22 cellular contexts compared by ENCODE assay signal in genomic region chr11:121561716-121562115, GRCh38.
A peak's percentile ranks its signal among the peaks of the same experiment; 100 is the strongest.
DNase-seq lines count a peak whose midpoint lies in the region; ATAC-seq, FAIRE-seq and TF ChIP-seq lines count a peak whose summit lies in the region.
"Had no signal": no experiment of that assay in that cellular context is flagged by ENCODE, and none has a peak within 500 bp of the region (broad histone marks: within the 10 kb centered on the region; RNA-seq: fewer than 3 reads in every experiment).

No MANE protein-coding gene starts in this region.

- TF ChIP-seq POLR2A in GM12892 (IDR thresholded peaks at IDR 0.05; ENCODE audit: low read depth, low read length) (no peak), GM12878 (IDR thresholded peaks at IDR 0.05; ENCODE audit: low read depth, low read length) (no peak)

- H4K20me1 ChIP-seq in GM12878 (ENCODE audit: control insufficient read depth, insufficient read depth), result no peaks in the 10 kb centered on the region; the same call in 1 of the 2 replicates

- peaks cover 65% of the 10 kb centered on the region for H3K36me3 Mint-ChIP-seq in CD4-positive, CD25-positive, alpha-beta regulatory T cell

- H3K27me3 Mint-ChIP-seq in CD4-positive, CD25-positive, alpha-beta regulatory T cell, result no peaks in the 10 kb centered on the region

- no peaks in the 10 kb centered on the region for H3K4me1 ChIP-seq in CD4-positive, CD25-positive, alpha-beta regulatory T cell (ENCODE audit: control insufficient read depth, insufficient read depth, low read length, poor library complexity, severe bottlenecking)
- H3K4me1 ChIP-seq in GM12878 (ENCODE audit: control insufficient read depth, insufficient read depth, low read length), result peaks cover 28% of the 10 kb centered on the region
- H3K4me1 ChIP-seq in liver (ENCODE audit: control insufficient read depth in 4 of 4, insufficient read depth in 4 of 4, low read length in 3 of 4), result peaks cover 8 to 52% (median 17%) of the 10 kb centered on the region in 4 donors
- H3K4me1 ChIP-seq: SJSA1 had no signal

- POLR2A ChIA-PET in GM12878 (lab: Charles Lee), result no interaction called here

- TF ChIP-seq RAD21 in GM12878 (IDR thresholded peaks at IDR 0.05; ENCODE audit: insufficient read depth, low read depth, low read length) (no peak), liver (IDR thresholded peaks at IDR 0.05) (no peak)

- CTCF ChIA-PET in GM12878 (lab: Yijun Ruan, JAX), result interaction anchor here (0.6 kb wide), 1 partner anchor 100 kb away, joined by 3 read pairs; no protein-coding TSS in a partner anchor

- no peak for DNase-seq in CD4-positive, CD25-positive, alpha-beta regulatory T cell
- DNase-seq in GM12892 (ENCODE audit: insufficient read length) (no peak), GM12878 (ENCODE audit: low read depth, low spot score) (no peak), DMS114 treated with DMSO at 0.1 percent for 48 hours (lab: John Stamatoyannopoulos, UW; ENCODE audit: unreplicated experiment) (no peak), MG63 (no peak), GDM1 (lab: John Stamatoyannopoulos, UW) (no peak)
- no peak for DNase-seq in activated CD8-positive, alpha-beta memory T cell treated with anti-CD3 and anti-CD28 coated beads, Interleukin-2, amount 50 U/mL, for 4 hours
- DNase-seq: COR-L47, DMS79 treated with DMSO at 0.1 percent for 48 hours, MM.1S, NCI-H1048, NCI-H1436, NCI-H187 treated with DMSO at 0.1 percent for 48 hours, NCI-H2107, NCI-H446 treated with DMSO at 0.1 percent for 48 hours, NCI-H526 treated with DMSO at 0.1 percent for 48 hours had no signal

- TF ChIP-seq EP300 in GM12878 (IDR thresholded peaks at IDR 0.05; ENCODE audit: borderline replicate concordance in 1 of 2, control insufficient read depth in 1 of 2, low read depth in 2 of 2, low read length in 2 of 2), result no peak

- no peak overlapping the region for H3K27ac ChIP-seq in CD4-positive, CD25-positive, alpha-beta regulatory T cell (ENCODE audit: insufficient read depth, low read length, poor library complexity, severe bottlenecking)
- H3K27ac ChIP-seq in GM12878 (ENCODE audit: control insufficient read depth, insufficient read depth) (no peak overlapping the region), liver (ENCODE audit: low read depth in 1 of 2, low read length in 2 of 2) (peak overlapping the region; percentile 87 to 98)
- H3K27ac ChIP-seq: C4-2B, SJSA1 had no signal

- SMC1A ChIA-PET in GM12878 (lab: Charles Lee; ENCODE audit: uncharacterized antibody, unreplicated experiment), result interaction anchor here (1.3 kb wide), 1 partner anchor 96 kb away, joined by 4 read pairs; no protein-coding TSS in a partner anchor

- no peaks in the 10 kb centered on the region for H3K9me3 Mint-ChIP-seq in CD4-positive, CD25-positive, alpha-beta regulatory T cell

- ATAC-seq in CD4-positive, CD25-positive, alpha-beta regulatory T cell (ENCODE audit: low read depth in 2 of 2), result no peak
- no peak for ATAC-seq in GM12878
- ATAC-seq: Right ventricle myocardium inferior had no signal

- intact Hi-C loops in GM12878 (cut with micrococcal nuclease; ENCODE audit: unreplicated experiment), result no loop called here

- H3K79me2 ChIP-seq in GM12878 (ENCODE audit: control insufficient read depth, insufficient read depth, low read length), result peaks cover 23% of the 10 kb centered on the region

- H3K9ac ChIP-seq in GM12878 (ENCODE audit: control insufficient read depth, insufficient read depth, low read length) (no peak overlapping the region), liver (ENCODE audit: low read depth in 1 of 2, low read length in 2 of 2) (peak overlapping the region in 1 of 2 donors; percentile 76)

- 88% methylated on average over 5 of the region's 5 CpGs for WGBS in GM12878 (ENCODE audit: insufficient coverage, insufficient replicate concordance, low lambda C conversion rate, missing lambda C conversion rate)
- 40% methylated on average over 5 of the region's 5 CpGs for WGBS in liver

- H3K4me3 Mint-ChIP-seq in CD4-positive, CD25-positive, alpha-beta regulatory T cell, result no peak overlapping the region

- H3K27ac Mint-ChIP-seq in CD4-positive, CD25-positive, alpha-beta regulatory T cell, result peak overlapping the region in 2 of 3 donors; percentile 14 to 51

- TF ChIP-seq CTCF in GM12878 (IDR thresholded peaks at IDR 0.05 in 2 of 3, conservative IDR thresholded peaks at IDR 0.05 in 1 of 3; ENCODE audit: control insufficient read depth in 2 of 3, extremely low read depth in 1 of 3, insufficient read depth in 1 of 3, low read depth in 3 of 3, low read length in 3 of 3), result no peak
- TF ChIP-seq CTCF in liver (IDR thresholded peaks at IDR 0.05; ENCODE audit: low read depth, low read length, missing input control), result no peak

- H3K9me3 ChIP-seq in CD4-positive, CD25-positive, alpha-beta regulatory T cell (ENCODE audit: control insufficient read depth in 2 of 2, low read length in 2 of 2), result no peaks in the 10 kb centered on the region
- H3K9me3 ChIP-seq in GM12878 (replicated peaks; ENCODE audit: control insufficient read depth, insufficient read depth, low read length) (no peaks in the 10 kb centered on the region; the same call in 2 of the 3 replicates), liver (ENCODE audit: control insufficient read depth in 4 of 4, low read length in 3 of 4) (no peaks in the 10 kb centered on the region), MG63 (no peaks in the 10 kb centered on the region)
- H3K9me3 ChIP-seq: SJSA1 had no signal

- RAD21 ChIA-PET in GM12878 (lab: Charles Lee; ENCODE audit: unreplicated experiment), result no interaction called here

- H3K36me3 ChIP-seq in CD4-positive, CD25-positive, alpha-beta regulatory T cell (ENCODE audit: control insufficient read depth, insufficient read depth, low read length), result peaks cover 96% of the 10 kb centered on the region
- peaks cover 27 to 56% of the 10 kb centered on the region in 2 experiments for H3K36me3 ChIP-seq in GM12878 (ENCODE audit: control insufficient read depth in 2 of 2, insufficient read depth in 2 of 2, low read length in 1 of 2)
- peaks cover 4 to 31% (median 13%) of the 10 kb centered on the region in 4 donors for H3K36me3 ChIP-seq in liver (ENCODE audit: control insufficient read depth in 4 of 4, insufficient read depth in 3 of 4, low read depth in 1 of 4, low read length in 3 of 4)
- H3K36me3 ChIP-seq in MG63, result no peaks in the 10 kb centered on the region
- H3K36me3 ChIP-seq: SJSA1 had no signal

- H3K4me3 ChIP-seq in CD4-positive, CD25-positive, alpha-beta regulatory T cell (ENCODE audit: low read depth, low read length), result no peak overlapping the region
- H3K4me3 ChIP-seq in GM12878 (no peak overlapping the region), liver (ENCODE audit: low read depth in 1 of 3, low read length in 3 of 3) (no peak overlapping the region), MG63 (no peak overlapping the region)
- H3K4me3 ChIP-seq: SJSA1 had no signal

- H3K27me3 ChIP-seq in CD4-positive, CD25-positive, alpha-beta regulatory T cell (ENCODE audit: control insufficient read depth, insufficient read depth, low read length), result no peaks in the 10 kb centered on the region
- H3K27me3 ChIP-seq in GM12878 (replicated peaks in 1 of 2; ENCODE audit: control insufficient read depth in 2 of 2, insufficient read depth in 2 of 2, low read length in 1 of 2) (no peaks in the 10 kb centered on the region), liver (ENCODE audit: control insufficient read depth in 4 of 4, insufficient read depth in 4 of 4, low read length in 3 of 4) (no peaks in the 10 kb centered on the region), MG63 (peaks cover 3% of the 10 kb centered on the region; the same call in 1 of the 2 replicates)
- H3K27me3 ChIP-seq: SJSA1 had no signal

- in situ Hi-C loops in GM12878 (cut with MboI), result no loop called here

- H3K4me2 ChIP-seq in GM12878 (ENCODE audit: control insufficient read depth, insufficient read depth), result no peak overlapping the region

- peak; percentile 21 for FAIRE-seq in GM12892 (lab: Jason Lieb, UNC)
- no peak for FAIRE-seq in GM12878 (lab: Jason Lieb, UNC)
- FAIRE-seq: A204.1, GM19239 had no signal

- peaks cover 5 to 39% (median 20%) of the 10 kb centered on the region in 4 donors for H3K4me1 Mint-ChIP-seq in CD4-positive, CD25-positive, alpha-beta regulatory T cell

- no peak overlapping the region for H2AFZ ChIP-seq in GM12878 (ENCODE audit: control insufficient read depth, low read depth, low read length)

- BruUV-seq in GM12878 (replicated peaks; lab: Mats Ljungman, UMichigan), result no TSS peak

TF ChIP-seq in GM12878, 131 proteins besides CTCF, POLR2A, EP300 and RAD21:
- TF ChIP-seq NFYA (IDR thresholded peaks at IDR 0.05; ENCODE audit: borderline replicate concordance, low read depth, low read length), result no peak
- TF ChIP-seq POLR2AphosphoS5 (IDR thresholded peaks at IDR 0.05; ENCODE audit: low read length), result 0 out of 2 replicates have a peak, but pooled peaks have one; percentile 31
TF ChIP-seq in GM12878: peak in this region for 1.

TF ChIP-seq in liver, 16 proteins besides CTCF, POLR2A, EP300 and RAD21:
- TF ChIP-seq RXRA (IDR thresholded peaks at IDR 0.05) (peak in 1 of 2 donors; percentile 23), ATF3 (IDR thresholded peaks at IDR 0.05) (no peak), HNF4A (conservative IDR thresholded peaks at IDR 0.05) (peak in 1 of 2 donors; percentile 12)

Comparison
In these comparisons a context has a peak if more than half of its experiments do, and no peak if none do; other contexts are left out.
1. H3K27ac ChIP-seq: peak in liver (2 of 2); none in CD4-positive, CD25-positive, alpha-beta regulatory T cell (single experiment) and GM12878 (single experiment).